ENCODE assay signal across 30 cellular contexts in the genomic region with DNA sequence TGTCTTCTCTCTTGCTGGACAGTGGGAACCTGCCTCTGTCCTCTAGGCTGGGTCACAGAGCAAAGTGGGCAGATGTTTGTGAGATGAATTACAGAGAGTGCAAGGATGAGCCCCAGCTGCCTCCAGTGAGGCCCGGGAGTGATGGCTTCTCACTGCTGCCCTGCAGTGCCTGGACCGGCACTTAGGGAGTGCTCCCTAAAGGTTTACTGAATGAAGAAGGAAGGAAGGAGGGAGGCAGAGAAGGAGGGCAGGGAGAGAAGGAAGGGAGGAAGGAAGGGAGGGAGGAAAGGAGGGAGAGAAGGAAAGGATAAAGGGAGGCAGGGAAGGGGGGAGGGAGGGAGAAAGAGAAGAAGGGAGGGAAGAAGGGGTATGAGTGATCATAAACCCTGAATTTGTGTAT.
"Had no signal": no experiment of that assay in that cellular context is flagged by ENCODE, and none has a peak within 500 bp of the region (broad histone marks: within the 10 kb centered on the region; RNA-seq: fewer than 3 reads in every experiment).

No MANE protein-coding gene starts in this region.

- H3K4me3 Mint-ChIP-seq: activated CD4-positive, alpha-beta memory T cell treated with anti-CD3 and anti-CD28 coated beads, Interleukin-2, amount 10 ng/mL, durations not matched to agents 7 days and 5 days; activated CD4-positive, alpha-beta T cell treated with anti-CD3 and anti-CD28 coated beads, Interleukin-2, amount 10 ng/mL, durations not matched to agents 7 days and 5 days; activated T-cell treated with anti-CD3 and anti-CD28 coated beads, Interleukin-2, amount 50 U/mL, for 24 hours; mesothelial cell of epicardium; naive thymus-derived CD4-positive, alpha-beta T cell had no signal

- H3K9me3 Mint-ChIP-seq: activated CD4-positive, alpha-beta memory T cell treated with anti-CD3 and anti-CD28 coated beads, Interleukin-2, amount 10 ng/mL, durations not matched to agents 7 days and 5 days; activated CD4-positive, alpha-beta T cell treated with anti-CD3 and anti-CD28 coated beads, Interleukin-2, amount 10 ng/mL, durations not matched to agents 7 days and 5 days; activated T-cell treated with anti-CD3 and anti-CD28 coated beads, Interleukin-2, amount 50 U/mL, for 24 hours had no signal

- ATAC-seq: gastrocnemius medialis; left cardiac atrium; left ventricle myocardium superior; naive thymus-derived CD4-positive, alpha-beta T cell had no signal

- H3K27me3 ChIP-seq: dorsolateral prefrontal cortex, gastrocnemius medialis, ovary had no signal

- H3K4me1 ChIP-seq: gastrocnemius medialis, prostate gland had no signal

- H3K27ac Mint-ChIP-seq: activated CD4-positive, alpha-beta memory T cell treated with anti-CD3 and anti-CD28 coated beads, Interleukin-2, amount 10 ng/mL, durations not matched to agents 7 days and 5 days; activated CD4-positive, alpha-beta T cell treated with anti-CD3 and anti-CD28 coated beads, Interleukin-2, amount 10 ng/mL, durations not matched to agents 7 days and 5 days; activated T-cell treated with anti-CD3 and anti-CD28 coated beads, Interleukin-2, amount 50 U/mL, for 24 hours; mesothelial cell of epicardium; naive thymus-derived CD4-positive, alpha-beta T cell had no signal

- H3K4me2 ChIP-seq: smooth muscle cell had no signal

- H3K4me3 ChIP-seq: coronary artery, dorsolateral prefrontal cortex, gastrocnemius medialis, ovary, prostate gland, smooth muscle cell, thoracic aorta had no signal

- H3K27ac ChIP-seq: brain microvascular endothelial cell, coronary artery, dorsolateral prefrontal cortex, gastrocnemius medialis, ovary, prostate gland, thoracic aorta had no signal

- H3K4me1 Mint-ChIP-seq: activated CD4-positive, alpha-beta memory T cell treated with anti-CD3 and anti-CD28 coated beads, Interleukin-2, amount 10 ng/mL, durations not matched to agents 7 days and 5 days; activated CD4-positive, alpha-beta T cell treated with anti-CD3 and anti-CD28 coated beads, Interleukin-2, amount 10 ng/mL, durations not matched to agents 7 days and 5 days; mesothelial cell of epicardium had no signal

- H3K9me3 ChIP-seq: gastrocnemius medialis, ovary, prostate gland, thoracic aorta had no signal

- H3K36me3 ChIP-seq: brain microvascular endothelial cell, gastrocnemius medialis, ovary, prostate gland, thoracic aorta had no signal

- DNase-seq: activated CD4-positive, alpha-beta memory T cell treated with anti-CD3 and anti-CD28 coated beads, Interleukin-2, amount 10 ng/mL, durations not matched to agents 7 days and 5 days; activated CD4-positive, alpha-beta T cell treated with anti-CD3 and anti-CD28 coated beads for 1 hour; activated CD4-positive, alpha-beta T cell treated with anti-CD3 and anti-CD28 coated beads, Interleukin-2, amount 10 ng/mL, durations not matched to agents 7 days and 5 days; activated CD8-positive, alpha-beta memory T cell treated with anti-CD3 and anti-CD28 coated beads, Interleukin-2, amount 50 U/mL, for 48 hours; activated gamma-delta T cell treated with Interleukin-2 at 50 U/mL for 16 hours; activated naive CD4-positive, alpha-beta T cell treated with anti-CD3 and anti-CD28 coated beads, Interleukin-2, amount 50 U/mL, for 16 hours; activated T-cell treated with anti-CD3 and anti-CD28 coated beads, Interleukin-2, amount 50 U/mL, for 24 hours; amniotic stem cell; brain microvascular endothelial cell; dorsolateral prefrontal cortex; effector memory CD4-positive, alpha-beta T cell; erythroblast; gastrocnemius medialis; hippocampal formation; left cardiac atrium; left ventricle myocardium superior; naive thymus-derived CD4-positive, alpha-beta T cell; ovary; retina; stimulated activated CD4-positive, alpha-beta T cell treated with anti-CD3 and anti-CD28 coated beads, Interleukin-1b, Interleukin-23, amount 100 ng/mL, for 48 hours; stimulated activated CD4-positive, alpha-beta T cell treated with anti-CD3 and anti-CD28 coated beads, Interleukin-4, amount 100 ng/mL, for 4 hours; stimulated activated CD8-positive, alpha-beta memory T cell treated with anti-CD3 and anti-CD28 coated beads, Interleukin-4, amount 100 ng/mL, for 48 hours; stimulated activated naive CD4-positive, alpha-beta T cell; T-helper 2 cell; trophoblast cell had no signal
